15 cellular contexts compared by ENCODE assay signal in genomic region chr10:75231672-75232581, GRCh38. TPM values are rescaled to one million over a fixed set of nuclear protein-coding genes. Genes with fewer than 3 reads are reported as not detected.
DNase-seq lines count a peak whose midpoint lies in the region; ATAC-seq, FAIRE-seq and TF ChIP-seq lines count a peak whose summit lies in the region.
"Had no signal": no experiment of that assay in that cellular context is flagged by ENCODE, and none has a peak within 500 bp of the region (broad histone marks: within the 10 kb centered on the region; RNA-seq: fewer than 3 reads in every experiment).

No MANE protein-coding gene starts in this region.

- ATAC-seq in HCT116, result no peak
- ATAC-seq: mucosa of descending colon, right cardiac atrium had no signal

- no peak overlapping the region for H3K4me3 ChIP-seq in HCT116 (replicated peaks in 1 of 2; ENCODE audit: low read depth in 1 of 2, low read length in 2 of 2)
- H3K4me3 ChIP-seq: mucosa of descending colon, thyroid gland had no signal

- POLR2A ChIA-PET in HCT116 (lab: Charles Lee), result interaction anchor here (1.3 to 1.5 kb wide), 2 partner anchors 21 to 22 kb away, joined by 3 read pairs; no protein-coding TSS in a partner anchor

- no peak overlapping the region for H3K27ac ChIP-seq in HCT116 (ENCODE audit: low read depth, low read length)
- H3K27ac ChIP-seq: KMS-11 had no signal

- no peaks in the 10 kb centered on the region for H3K9me2 ChIP-seq in HCT116 (ENCODE audit: insufficient read depth)

- H3K4me1 Mint-ChIP-seq in T-helper 1 cell treated with Interleukin-12 subunit alpha and Interleukin-12 subunit beta and Interleukin-4 antibody, amounts not matched to agents 30 μg/mL and 1 μg/mL, for 36 hours (ENCODE audit: low read depth), result peaks cover 33% of the 10 kb centered on the region
- H3K4me1 Mint-ChIP-seq in activated naive CD8-positive, alpha-beta T cell (ENCODE audit: low read depth), result peaks cover 30% of the 10 kb centered on the region
- H3K4me1 Mint-ChIP-seq in nephron, result peaks cover 13% of the 10 kb centered on the region

- H4K20me1 ChIP-seq in HCT116 (ENCODE audit: insufficient read depth), result peaks cover 12% of the 10 kb centered on the region; the same call in 1 of the 2 replicates

- H3K9me3 ChIP-seq in HCT116 (ENCODE audit: control insufficient read depth in 1 of 2, insufficient read depth in 1 of 2, low read depth in 1 of 2, low read length in 2 of 2), result no peaks in the 10 kb centered on the region
- H3K9me3 ChIP-seq: mucosa of descending colon, thyroid gland had no signal

- H3K4me3 Mint-ChIP-seq in T-helper 1 cell treated with Interleukin-12 subunit alpha and Interleukin-12 subunit beta and Interleukin-4 antibody, amounts not matched to agents 30 μg/mL and 1 μg/mL, for 36 hours, result no peak overlapping the region
- H3K4me3 Mint-ChIP-seq in activated naive CD8-positive, alpha-beta T cell, result no peak overlapping the region
- peak overlapping the region; percentile 15 to 52 (median 50) for H3K4me3 Mint-ChIP-seq in nephron

- DNase-seq in T-helper 1 cell (no peak), HCT116 (ENCODE audit: low read depth, low spot score) (no peak), RCC 7860 (ENCODE audit: low spot score) (no peak), NCI-H1436 (lab: John Stamatoyannopoulos, UW) (no peak)
- no peak for DNase-seq in stimulated activated CD4-positive, alpha-beta T cell treated with anti-CD3 and anti-CD28 coated beads, Interleukin-1b, Interleukin-23, amount 100 ng/mL, for 48 hours
- DNase-seq: DMS79, mucosa of descending colon, OCI-M1, right cardiac atrium, T1000, thyroid gland had no signal

- H3K27ac Mint-ChIP-seq in T-helper 1 cell treated with Interleukin-12 subunit alpha and Interleukin-12 subunit beta and Interleukin-4 antibody, amounts not matched to agents 30 μg/mL and 1 μg/mL, for 36 hours, result peak overlapping the region; percentile 69
- peak overlapping the region; percentile 43 for H3K27ac Mint-ChIP-seq in activated naive CD8-positive, alpha-beta T cell
- no peak overlapping the region for H3K27ac Mint-ChIP-seq in nephron

- peaks cover 25 to 29% of the 10 kb centered on the region in 2 experiments for H3K36me3 ChIP-seq in HCT116 (ENCODE audit: control insufficient read depth in 1 of 2, insufficient read depth in 2 of 2, low read length in 2 of 2)

- no peak for TF ChIP-seq CTCF in HCT116 (IDR thresholded peaks at IDR 0.05 in 2 of 3, conservative IDR thresholded peaks at IDR 0.05 in 1 of 3; ENCODE audit: borderline replicate concordance in 1 of 3, insufficient read depth in 1 of 3, low read depth in 2 of 3, low read length in 2 of 3)
- TF ChIP-seq CTCF in nephron (IDR thresholded peaks at IDR 0.05; ENCODE audit: unreplicated experiment in 3 of 3), result no peak

- BruUV-seq in HCT116 (replicated peaks; lab: Mats Ljungman, UMichigan), result TSS peak; percentile 2

- TF ChIP-seq RAD21 in HCT116 (IDR thresholded peaks at IDR 0.05; ENCODE audit: low read depth), result no peak

- FAIRE-seq in RCC 7860 (lab: Jason Lieb, UNC), result no peak

- TF ChIP-seq POLR2A in HCT116 (IDR thresholded peaks at IDR 0.05; ENCODE audit: borderline replicate concordance, extremely low read depth, insufficient read depth, insufficient read length), result no peak

- no peak overlapping the region for H3K4me2 ChIP-seq in HCT116 (ENCODE audit: low read length)
- H3K4me2 ChIP-seq: KMS-11 had no signal

- no peak overlapping the region for H2AFZ ChIP-seq in HCT116 (ENCODE audit: low read depth, low read length, poor library complexity, severe bottlenecking)

- H3K79me2 ChIP-seq in HCT116 (ENCODE audit: insufficient read depth, low read length), result peaks cover 57% of the 10 kb centered on the region

- CTCF ChIA-PET in HCT116 (lab: Charles Lee), result no interaction called here

- H3K9ac ChIP-seq in HCT116 (ENCODE audit: low read length), result no peak overlapping the region
- H3K9ac ChIP-seq: KMS-11 had no signal

- H3K4me1 ChIP-seq in HCT116 (ENCODE audit: control insufficient read depth in 1 of 2, insufficient read depth in 2 of 2, low read length in 2 of 2), result peaks cover 2 to 29% of the 10 kb centered on the region in 2 experiments; a peak in 3 of 4 replicates

- no peaks in the 10 kb centered on the region for H3K27me3 ChIP-seq in HCT116 (ENCODE audit: insufficient read depth, low read length)
- H3K27me3 ChIP-seq: thyroid gland had no signal

- H3K9me3 Mint-ChIP-seq in T-helper 1 cell treated with Interleukin-12 subunit alpha and Interleukin-12 subunit beta and Interleukin-4 antibody, amounts not matched to agents 30 μg/mL and 1 μg/mL, for 36 hours, result no peaks in the 10 kb centered on the region
- no peaks in the 10 kb centered on the region for H3K9me3 Mint-ChIP-seq in activated naive CD8-positive, alpha-beta T cell (ENCODE audit: low read depth)
- no peaks in the 10 kb centered on the region for H3K9me3 Mint-ChIP-seq in nephron

- no peaks in the 10 kb centered on the region for H3K27me3 Mint-ChIP-seq in T-helper 1 cell treated with Interleukin-12 subunit alpha and Interleukin-12 subunit beta and Interleukin-4 antibody, amounts not matched to agents 30 μg/mL and 1 μg/mL, for 36 hours (ENCODE audit: low read depth)
- H3K27me3 Mint-ChIP-seq in activated naive CD8-positive, alpha-beta T cell, result no peaks in the 10 kb centered on the region
- no peaks in the 10 kb centered on the region for H3K27me3 Mint-ChIP-seq in nephron (ENCODE audit: low read depth)

- intact Hi-C loops in HCT116 (cut with micrococcal nuclease), result no loop called here

- RAD21 ChIA-PET in HCT116 (lab: Charles Lee; ENCODE audit: low non-redundant PET in 1 of 2, low total read pairs in 2 of 2, uncharacterized antibody in 2 of 2, unreplicated experiment in 2 of 2), result no interaction called here

- peaks cover 33% of the 10 kb centered on the region for H3K36me3 Mint-ChIP-seq in T-helper 1 cell treated with Interleukin-12 subunit alpha and Interleukin-12 subunit beta and Interleukin-4 antibody, amounts not matched to agents 30 μg/mL and 1 μg/mL, for 36 hours (ENCODE audit: low read depth)
- peaks cover 13% of the 10 kb centered on the region for H3K36me3 Mint-ChIP-seq in activated naive CD8-positive, alpha-beta T cell
- H3K36me3 Mint-ChIP-seq in nephron (ENCODE audit: low read depth), result peaks cover 48% of the 10 kb centered on the region

TF ChIP-seq in HCT116, 20 proteins besides CTCF, POLR2A, EP300 and RAD21:
- TF ChIP-seq POLR2AphosphoS5 (IDR thresholded peaks at IDR 0.05; ENCODE audit: low read depth, low read length), result peak; percentile 45
- no peak for TF ChIP-seq SRF (IDR thresholded peaks at IDR 0.05; ENCODE audit: low read depth)

RNA-seq across cellular contexts. Expression of gene COMTD1, which starts 3.8 kb away (rescaled TPM):
- total RNA-seq in HCT116 (2021; ENCODE audit: unreplicated experiment), result 35.1 TPM
- 24.9 and 32.5 TPM in 2 replicates for polyA plus RNA-seq in HCT116 (2012)

RNA-seq across cellular contexts. Expression of gene VDAC2, which starts 21.3 kb away (rescaled TPM):
- 289 TPM for total RNA-seq in HCT116 (2021; ENCODE audit: unreplicated experiment)
- 231 and 273 TPM in 2 replicates for polyA plus RNA-seq in HCT116 (2012)

Comparison
In these comparisons a context has a peak if more than half of its experiments do, and no peak if none do; other contexts are left out.
1. H3K27ac Mint-ChIP-seq: peak in T-helper 1 cell treated with Interleukin-12 subunit alpha and Interleukin-12 subunit beta and Interleukin-4 antibody, amounts not matched to agents 30 μg/mL and 1 μg/mL, for 36 hours (single experiment) and activated naive CD8-positive, alpha-beta T cell (single experiment); none in nephron (0 of 3).
2. H3K4me3 Mint-ChIP-seq: peak in nephron (3 of 3); none in T-helper 1 cell treated with Interleukin-12 subunit alpha and Interleukin-12 subunit beta and Interleukin-4 antibody, amounts not matched to agents 30 μg/mL and 1 μg/mL, for 36 hours (single experiment) and activated naive CD8-positive, alpha-beta T cell (single experiment).